Comparison of ENCODE assay signal across 27 cellular contexts in the genomic region with DNA sequence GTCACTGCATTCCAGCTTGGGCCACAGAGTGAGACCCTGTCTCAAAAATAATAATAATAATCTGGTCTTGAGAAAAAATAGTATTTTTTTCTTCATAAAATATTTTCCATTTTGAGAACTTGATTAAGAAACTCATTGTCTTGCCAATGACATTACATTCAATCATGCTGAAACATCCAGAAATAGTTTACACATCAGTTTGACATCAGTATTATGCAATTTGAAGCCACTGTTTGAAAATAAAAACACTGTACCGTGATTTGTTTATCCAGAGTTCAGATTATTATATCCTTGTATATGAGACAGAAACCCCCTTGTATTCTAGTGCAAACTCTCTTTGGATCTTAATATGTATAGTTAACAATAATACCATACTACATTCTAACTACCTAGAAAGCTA. TPM values are rescaled to one million over a fixed set of nuclear protein-coding genes. Genes with fewer than 3 reads are reported as not detected.
DNase-seq lines count a peak whose midpoint lies in the region; ATAC-seq, FAIRE-seq and TF ChIP-seq lines count a peak whose summit lies in the region.
"Had no signal": no experiment of that assay in that cellular context is flagged by ENCODE, and none has a peak within 500 bp of the region (broad histone marks: within the 10 kb centered on the region; RNA-seq: fewer than 3 reads in every experiment).

No MANE protein-coding gene starts in this region.

- CTCF ChIA-PET in Calu3 (lab: Charles Lee): no interaction called here

- H3K27ac ChIP-seq in left ventricle myocardium inferior (replicated peaks) (peak overlapping the region; percentile 80), right lobe of liver (peak overlapping the region; percentile 2 to 61 (median 36)), upper lobe of right lung (peak overlapping the region; percentile 52)
- H3K27ac ChIP-seq: 22Rv1 had no signal

- FAIRE-seq in GM12892 (lab: Jason Lieb, UNC): no peak
- FAIRE-seq: HTR-8/SVneo, RCC 7860 had no signal

- H3K4me3 Mint-ChIP-seq in Calu3 (ENCODE audit: low read depth, unreplicated experiment): no peak overlapping the region
- H3K4me3 Mint-ChIP-seq: CD8-positive, alpha-beta T cell; IgD-negative memory B cell had no signal

- H3K4me1 ChIP-seq in left ventricle myocardium inferior: peaks cover 65% of the 10 kb centered on the region
- H3K4me1 ChIP-seq in right lobe of liver: peaks cover 0 to 32% (median 4%) of the 10 kb centered on the region in 4 donors
- no peaks in the 10 kb centered on the region for H3K4me1 ChIP-seq in upper lobe of right lung

- intact Hi-C loops in left ventricle myocardium inferior (cut with micrococcal nuclease): no loop called here
- intact Hi-C loops in cardiac septum (cut with DNase I): no loop called here
- intact Hi-C loops in right lobe of liver (cut with DNase I): no loop called here
- intact Hi-C loops in upper lobe of right lung (cut with DNase I): no loop called here
- intact Hi-C loops in Calu3 (cut with micrococcal nuclease; ENCODE audit: unreplicated experiment): no loop called here

- H3K36me3 ChIP-seq in left ventricle myocardium inferior (peaks cover 29% of the 10 kb centered on the region), right lobe of liver (no peaks in the 10 kb centered on the region), upper lobe of right lung (peaks cover 10% of the 10 kb centered on the region)

- BruUV-seq in Calu3 (replicated peaks; lab: Mats Ljungman, UMichigan): no TSS peak

- H3K27me3 Mint-ChIP-seq in Calu3 (ENCODE audit: unreplicated experiment): no peaks in the 10 kb centered on the region

- peak overlapping the region; percentile 61 for H3K4me3 ChIP-seq in left ventricle myocardium inferior
- no peak overlapping the region for H3K4me3 ChIP-seq in fibroblast of mammary gland (ENCODE audit: control insufficient read depth, low read depth, low read length)
- no peak overlapping the region for H3K4me3 ChIP-seq in right lobe of liver
- peak overlapping the region; percentile 4 for H3K4me3 ChIP-seq in upper lobe of right lung

- peak; percentile 42 to 50 (median 46) for ATAC-seq in right lobe of liver
- no peak for ATAC-seq in upper lobe of right lung
- ATAC-seq: CD8-positive, alpha-beta T cell had no signal

- WGBS in right lobe of liver (ENCODE audit: insufficient coverage, low coverage, low lambda C conversion rate, missing lambda C conversion rate): 17% methylated on average over 1 of the region's 1 CpG

- H3K36me3 Mint-ChIP-seq in Calu3 (ENCODE audit: insufficient read depth, unreplicated experiment): no peaks in the 10 kb centered on the region
- H3K36me3 Mint-ChIP-seq: CD8-positive, alpha-beta T cell; IgD-negative memory B cell had no signal

- no peaks in the 10 kb centered on the region for H3K9me3 Mint-ChIP-seq in Calu3 (ENCODE audit: low read depth, unreplicated experiment)
- H3K9me3 Mint-ChIP-seq: CD8-positive, alpha-beta T cell had no signal

- TF ChIP-seq CTCF in left ventricle myocardium inferior (IDR thresholded peaks at IDR 0.05; ENCODE audit: borderline replicate concordance) (no peak), fibroblast of mammary gland (conservative IDR thresholded peaks at IDR 0.05; ENCODE audit: control insufficient read depth, insufficient read depth, low read depth, low read length) (no peak), right lobe of liver (IDR thresholded peaks at IDR 0.05) (no peak), upper lobe of right lung (IDR thresholded peaks at IDR 0.05) (no peak), Calu3 (IDR thresholded peaks at IDR 0.05; ENCODE audit: unreplicated experiment) (no peak)

- no peaks in the 10 kb centered on the region for H3K9me3 ChIP-seq in left ventricle myocardium inferior (replicated peaks)
- no peaks in the 10 kb centered on the region for H3K9me3 ChIP-seq in right lobe of liver
- no peaks in the 10 kb centered on the region for H3K9me3 ChIP-seq in upper lobe of right lung

- peaks cover 8% of the 10 kb centered on the region for H3K4me1 Mint-ChIP-seq in Calu3 (ENCODE audit: low read depth, unreplicated experiment)
- H3K4me1 Mint-ChIP-seq: IgD-negative memory B cell had no signal

- H3K27me3 ChIP-seq in left ventricle myocardium inferior (ENCODE audit: low read depth): no peaks in the 10 kb centered on the region
- H3K27me3 ChIP-seq in right lobe of liver: no peaks in the 10 kb centered on the region
- no peaks in the 10 kb centered on the region for H3K27me3 ChIP-seq in upper lobe of right lung

- no peak overlapping the region for H3K27ac Mint-ChIP-seq in Calu3 (ENCODE audit: unreplicated experiment)
- H3K27ac Mint-ChIP-seq: CD8-positive, alpha-beta T cell; IgD-negative memory B cell had no signal

- DNase-seq in left ventricle myocardium inferior: no peak
- no peak for DNase-seq in cardiac septum (ENCODE audit: low spot score)
- DNase-seq in fibroblast of mammary gland (ENCODE audit: low read depth): peak; percentile 40
- no peak for DNase-seq in right lobe of liver
- no peak for DNase-seq in upper lobe of right lung
- no peak for DNase-seq in Calu3
- no peak for DNase-seq in HuH-7.5 (ENCODE audit: low spot score)
- no peak for DNase-seq in GM12892 (ENCODE audit: insufficient read length)
- DNase-seq: ACHN; AML-193; C1 segment of cervical spinal cord; CD8-positive, alpha-beta T cell; DMS53; GDM1; MV-4-11; NCI-H1105 treated with DMSO at 0.1 percent for 48 hours; NCI-H2029 treated with DMSO at 0.1 percent for 48 hours; NCI-H2171; NCI-H526; OCI-M1 had no signal

- TF ChIP-seq POLR2A in right lobe of liver (IDR thresholded peaks at IDR 0.05) (no peak), GM12892 (IDR thresholded peaks at IDR 0.05; ENCODE audit: low read depth, low read length) (no peak)

RNA-seq across cellular contexts. Expression of a gene that starts 6.9 kb away (rescaled TPM):
- 49.7 TPM for total RNA-seq in left ventricle myocardium inferior
- 19.8 TPM for total RNA-seq in cardiac septum
- total RNA-seq in right lobe of liver: 1 to 10 TPM; 1.0 to 6.8 (median 3.9) TPM
- total RNA-seq in upper lobe of right lung: 392 TPM
- not detected in 2 replicates for total RNA-seq in Calu3 (2022)
- polyA plus RNA-seq in GM12892 (2012; ENCODE audit: missing spikeins): not detected
- total RNA-seq: CD8-positive, alpha-beta T cell; H4; M059J; SK-MEL-5 had no signal
- polyA plus RNA-seq: IgD-negative memory B cell had no signal

RNA-seq across cellular contexts. Expression of a gene that starts 56.3 kb away (rescaled TPM):
- total RNA-seq in left ventricle myocardium inferior (0.49 TPM), cardiac septum (1.3 TPM), right lobe of liver (1 to 10 TPM in 3 of 6 experiments, under 1 TPM in 3; 0.15 to 7.6 (median 2.5) TPM), upper lobe of right lung (1.3 TPM), Calu3 (2022) (not detected in 2 replicates)
- not detected for polyA plus RNA-seq in GM12892 (2012; ENCODE audit: missing spikeins)
- total RNA-seq: CD8-positive, alpha-beta T cell; H4; M059J; SK-MEL-5 had no signal
- polyA plus RNA-seq: IgD-negative memory B cell had no signal

Comparison
In these comparisons a context has a peak if more than half of its experiments do, and no peak if none do; other contexts are left out.
1. H3K4me3 ChIP-seq: peak in left ventricle myocardium inferior (single experiment) and upper lobe of right lung (single experiment); none in fibroblast of mammary gland (single experiment) and right lobe of liver (0 of 3).
2. Peak in every context shown above with its lines, with median percentiles within 50 percentile points of each other: H3K27ac ChIP-seq.